In the genomic region with DNA sequence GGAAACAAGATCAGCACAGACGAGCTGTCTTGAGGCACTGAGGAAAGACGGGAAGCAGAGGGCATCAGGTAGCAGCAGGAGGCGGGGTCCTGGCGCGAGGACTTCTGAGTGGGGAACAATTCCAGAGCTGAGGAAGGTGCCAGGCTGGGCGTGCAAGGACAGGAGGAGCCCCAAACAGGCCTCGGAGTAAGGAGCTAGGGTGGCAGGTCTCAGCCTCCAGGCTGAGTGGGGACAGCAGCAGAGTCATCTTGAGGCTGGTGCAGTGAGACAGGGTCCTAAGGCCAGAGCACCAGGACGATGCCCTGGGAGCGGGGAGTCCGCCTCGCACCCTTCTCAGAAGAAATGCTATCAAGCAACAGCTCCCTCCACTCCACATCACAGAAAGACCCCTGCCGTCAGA, we compare ENCODE assay signal across 26 cellular contexts.
"Had no signal": no experiment of that assay in that cellular context is flagged by ENCODE, and none has a peak within 500 bp of the region (broad histone marks: within the 10 kb centered on the region; RNA-seq: fewer than 3 reads in every experiment).

No MANE protein-coding gene starts in this region.

- H3K27ac Mint-ChIP-seq: activated CD4-positive, alpha-beta memory T cell treated with anti-CD3 and anti-CD28 coated beads for 36 hours; activated CD4-positive, alpha-beta T cell treated with anti-CD3 and anti-CD28 coated beads for 36 hours; activated CD4-positive, alpha-beta T cell treated with anti-CD3 and anti-CD28 coated beads, Interleukin-2, amount 10 ng/mL, durations not matched to agents 24 days and 14 days; activated CD8-positive, alpha-beta T cell treated with anti-CD3 and anti-CD28 coated beads, Interleukin-2, amount 10 ng/mL, durations not matched to agents 7 days and 5 days; activated naive CD4-positive, alpha-beta T cell treated with anti-CD3 and anti-CD28 coated beads for 36 hours; activated naive CD4-positive, alpha-beta T cell treated with anti-CD3 and anti-CD28 coated beads, Interleukin-2, amount 50 U/mL, for 72 hours; activated T-helper 2 cell treated with anti-CD3 and anti-CD28 coated beads, Interferon-gamma antibody, Interleukin-2, Interleukin-4, amounts not matched to agents 10 μg/mL and 5 μg/mL and 100 μg/mL, durations not matched to agents 14 hours and 24 hours and 36 hours; T-helper 17 cell; T-helper 2 cell treated with Interferon-gamma antibody and Interleukin-4, amounts not matched to agents 5 μg/mL and 100 μg/mL, for 36 hours had no signal

- H3K27me3 ChIP-seq: adrenal gland, body of pancreas, esophagus squamous epithelium, gastroesophageal sphincter had no signal

- DNase-seq: activated CD4-positive, alpha-beta memory T cell treated with anti-CD3 and anti-CD28 coated beads for 36 hours; activated CD4-positive, alpha-beta T cell treated with anti-CD3 and anti-CD28 coated beads for 36 hours; activated CD4-positive, alpha-beta T cell treated with anti-CD3 and anti-CD28 coated beads, Interleukin-2, amount 10 ng/mL, durations not matched to agents 24 days and 14 days; activated CD4-positive, CD25-positive, alpha-beta regulatory T cell; activated CD4-positive, CD25-positive, alpha-beta regulatory T cell treated with anti-CD3 and anti-CD28 coated beads, Interleukin-2, amount 50 U/mL, for 72 hours; activated CD8-positive, alpha-beta T cell treated with anti-CD3 and anti-CD28 coated beads, Interleukin-2, amount 10 ng/mL, durations not matched to agents 7 days and 5 days; activated effector memory CD4-positive, alpha-beta T cell treated with anti-CD3 and anti-CD28 coated beads, Interleukin-2, amount 50 U/mL, for 16 hours; activated naive CD4-positive, alpha-beta T cell treated with anti-CD3 and anti-CD28 coated beads for 36 hours; activated T-cell treated with anti-CD3 and anti-CD28 coated beads, Interleukin-2, amount 50 U/mL, for 4 hours; amygdala; aorta; body of pancreas; caudate nucleus; effector CD8-positive, alpha-beta T cell; esophagus squamous epithelium; foreskin melanocyte; T-helper 1 cell; T-helper 17 cell; T1000; WERI-Rb-1 had no signal

- ATAC-seq: activated CD4-positive, alpha-beta T cell treated with anti-CD3 and anti-CD28 coated beads for 36 hours; activated CD8-positive, alpha-beta T cell treated with anti-CD3 and anti-CD28 coated beads, Interleukin-2, amount 10 ng/mL, durations not matched to agents 7 days and 5 days; activated naive CD4-positive, alpha-beta T cell treated with anti-CD3 and anti-CD28 coated beads, Interleukin-2, amount 50 U/mL, for 72 hours; activated T-cell treated with anti-CD3 and anti-CD28 coated beads, Interleukin-2, amount 50 U/mL, for 4 hours; body of pancreas; gastroesophageal sphincter; T-helper 17 cell had no signal

- H3K9me3 Mint-ChIP-seq: activated CD4-positive, alpha-beta memory T cell treated with anti-CD3 and anti-CD28 coated beads for 36 hours; activated CD4-positive, alpha-beta T cell treated with anti-CD3 and anti-CD28 coated beads, Interleukin-2, amount 10 ng/mL, durations not matched to agents 24 days and 14 days; activated naive CD4-positive, alpha-beta T cell treated with anti-CD3 and anti-CD28 coated beads for 36 hours; activated naive CD4-positive, alpha-beta T cell treated with anti-CD3 and anti-CD28 coated beads, Interleukin-2, amount 50 U/mL, for 72 hours; activated T-cell treated with anti-CD3 and anti-CD28 coated beads, Interleukin-2, amount 50 U/mL, for 4 hours; activated T-helper 2 cell treated with anti-CD3 and anti-CD28 coated beads, Interferon-gamma antibody, Interleukin-2, Interleukin-4, amounts not matched to agents 10 μg/mL and 5 μg/mL and 100 μg/mL, durations not matched to agents 14 hours and 24 hours and 36 hours; T-helper 2 cell treated with Interferon-gamma antibody and Interleukin-4, amounts not matched to agents 5 μg/mL and 100 μg/mL, for 36 hours had no signal

- H3K36me3 ChIP-seq: adrenal gland, esophagus squamous epithelium, gastroesophageal sphincter, WERI-Rb-1 had no signal

- H3K27ac ChIP-seq: adrenal gland, body of pancreas, epithelial cell of prostate, esophagus squamous epithelium, gastroesophageal sphincter, WERI-Rb-1 had no signal

- H3K4me3 ChIP-seq: adrenal gland, body of pancreas, esophagus squamous epithelium, gastroesophageal sphincter had no signal

- H3K4me1 ChIP-seq: adrenal gland, body of pancreas, esophagus squamous epithelium, gastroesophageal sphincter had no signal

- H3K36me3 Mint-ChIP-seq: activated CD4-positive, alpha-beta memory T cell treated with anti-CD3 and anti-CD28 coated beads for 36 hours had no signal

- H3K9me3 ChIP-seq: adrenal gland, body of pancreas, esophagus squamous epithelium, gastroesophageal sphincter had no signal

- H3K4me3 Mint-ChIP-seq: activated CD4-positive, alpha-beta memory T cell treated with anti-CD3 and anti-CD28 coated beads for 36 hours; activated CD4-positive, alpha-beta T cell treated with anti-CD3 and anti-CD28 coated beads for 36 hours; activated CD4-positive, alpha-beta T cell treated with anti-CD3 and anti-CD28 coated beads, Interleukin-2, amount 10 ng/mL, durations not matched to agents 24 days and 14 days; activated CD8-positive, alpha-beta T cell treated with anti-CD3 and anti-CD28 coated beads, Interleukin-2, amount 10 ng/mL, durations not matched to agents 7 days and 5 days; activated naive CD4-positive, alpha-beta T cell treated with anti-CD3 and anti-CD28 coated beads for 36 hours; activated T-cell treated with anti-CD3 and anti-CD28 coated beads, Interleukin-2, amount 50 U/mL, for 4 hours; T-helper 17 cell; T-helper 2 cell treated with Interferon-gamma antibody and Interleukin-4, amounts not matched to agents 5 μg/mL and 100 μg/mL, for 36 hours had no signal
